ENCODE assay signal across 11 cellular contexts in the genomic region with DNA sequence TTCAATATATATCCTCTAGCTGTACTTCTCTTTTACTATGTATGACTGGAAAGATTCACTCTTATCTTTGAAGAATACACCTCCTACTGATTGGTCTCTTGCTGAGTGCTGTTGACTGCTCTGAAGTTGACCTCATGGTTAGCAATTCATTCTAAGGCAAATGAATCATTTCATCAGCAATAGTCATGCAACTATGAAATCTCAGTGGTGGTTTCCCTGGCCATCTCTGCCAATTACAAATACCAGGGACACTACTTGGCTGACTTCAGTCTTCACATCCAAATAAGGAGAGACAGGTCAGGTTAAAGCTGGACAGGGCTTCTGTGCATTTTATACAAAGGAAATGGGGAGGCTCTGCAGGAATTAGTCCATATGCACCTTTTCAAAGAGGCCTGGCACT.
DNase-seq lines count a peak whose midpoint lies in the region; FAIRE-seq and TF ChIP-seq lines count a peak whose summit lies in the region.
"Had no signal": no experiment of that assay in that cellular context is flagged by ENCODE, and none has a peak within 500 bp of the region (broad histone marks: within the 10 kb centered on the region; RNA-seq: fewer than 3 reads in every experiment).

No MANE protein-coding gene starts in this region.

- H3K27ac Mint-ChIP-seq in CD8-positive, alpha-beta memory T cell: no peak overlapping the region

- H3K36me3 ChIP-seq in HUES48 (ENCODE audit: control insufficient read depth, insufficient read depth, low read length): no peaks in the 10 kb centered on the region
- H3K36me3 ChIP-seq in brain microvascular endothelial cell (replicated peaks): no peaks in the 10 kb centered on the region
- H3K36me3 ChIP-seq in uterus: no peaks in the 10 kb centered on the region
- H3K36me3 ChIP-seq in small intestine (ENCODE audit: control insufficient read depth in 2 of 2, insufficient read depth in 2 of 2, low read length in 2 of 2): no peaks in the 10 kb centered on the region
- H3K36me3 ChIP-seq in CD8-positive, alpha-beta memory T cell (ENCODE audit: insufficient read depth, low read length): no peaks in the 10 kb centered on the region
- H3K36me3 ChIP-seq: WERI-Rb-1 had no signal

- H3K9me3 ChIP-seq in HUES48 (ENCODE audit: control insufficient read depth, insufficient read depth, low read length): 0 out of 2 replicates have a peak, but pooled peaks cover 6% of the 10 kb centered on the region
- no peaks in the 10 kb centered on the region for H3K9me3 ChIP-seq in uterus
- H3K9me3 ChIP-seq in small intestine (ENCODE audit: control insufficient read depth, low read depth): no peaks in the 10 kb centered on the region
- H3K9me3 ChIP-seq in CD8-positive, alpha-beta memory T cell (ENCODE audit: low read length): no peaks in the 10 kb centered on the region

- intact Hi-C loops in uterus (cut with DNase I; ENCODE audit: low total_unique reads): no loop called here

- H3K27ac ChIP-seq in HUES48 (ENCODE audit: low read depth, low read length): peak overlapping the region; percentile 62
- peak overlapping the region; percentile 77 for H3K27ac ChIP-seq in brain microvascular endothelial cell
- H3K27ac ChIP-seq in uterus: no peak overlapping the region
- H3K27ac ChIP-seq in small intestine (ENCODE audit: low read depth in 1 of 2, low read length in 1 of 2): no peak overlapping the region
- no peak overlapping the region for H3K27ac ChIP-seq in CD8-positive, alpha-beta memory T cell (ENCODE audit: low read depth, low read length)
- H3K27ac ChIP-seq: KMS-11, WERI-Rb-1 had no signal

- no peak overlapping the region for H3K9ac ChIP-seq in HUES48 (ENCODE audit: low read depth, low read length)
- H3K9ac ChIP-seq: KMS-11 had no signal

- H3K4me3 Mint-ChIP-seq in CD8-positive, alpha-beta memory T cell: no peak overlapping the region

- H3K36me3 Mint-ChIP-seq in CD8-positive, alpha-beta memory T cell: no peaks in the 10 kb centered on the region

- POLR2A ChIA-PET in CD8-positive, alpha-beta memory T cell (lab: Charles Lee): no interaction called here

- CTCF ChIA-PET in CD8-positive, alpha-beta memory T cell (lab: Charles Lee): no interaction called here

- peak; percentile 79 for DNase-seq in AG09319 (ENCODE audit: extremely low read depth, low read depth)
- DNase-seq in brain microvascular endothelial cell: peak; percentile 97
- DNase-seq in iris pigment epithelial cell (ENCODE audit: low read depth): peak; percentile 99
- DNase-seq in uterus: no peak
- no peak for DNase-seq in small intestine
- no peak for DNase-seq in NCI-H748 treated with DMSO at 0.1 percent for 48 hours (lab: John Stamatoyannopoulos, UW)
- no peak for DNase-seq in CD8-positive, alpha-beta memory T cell
- DNase-seq: posterior cingulate gyrus, WERI-Rb-1 had no signal

- no peaks in the 10 kb centered on the region for H3K4me1 Mint-ChIP-seq in CD8-positive, alpha-beta memory T cell

- TF ChIP-seq CTCF in AG09319 (IDR thresholded peaks at IDR 0.05; ENCODE audit: low read depth, low read length) (no peak), brain microvascular endothelial cell (IDR thresholded peaks at IDR 0.05; ENCODE audit: low read depth, low read length, missing control alignments) (no peak), uterus (IDR thresholded peaks at IDR 0.05) (no peak)

- no peak for FAIRE-seq in small intestine (lab: Jason Lieb, UNC)

- H3K4me3 ChIP-seq in HUES48 (ENCODE audit: low read depth, low read length) (no peak overlapping the region), brain microvascular endothelial cell (ENCODE audit: low read depth, low read length) (no peak overlapping the region), uterus (no peak overlapping the region), small intestine (ENCODE audit: low read depth in 1 of 2, low read length in 2 of 2) (no peak overlapping the region)
- no peak overlapping the region for H3K4me3 ChIP-seq in CD8-positive, alpha-beta memory T cell (ENCODE audit: low read length)

- TF ChIP-seq POLR2A in uterus (IDR thresholded peaks at IDR 0.05): no peak

- H3K9me3 Mint-ChIP-seq in CD8-positive, alpha-beta memory T cell: peaks cover 0 to 6% (median 0%) of the 10 kb centered on the region in 5 donors

- H3K27me3 Mint-ChIP-seq in CD8-positive, alpha-beta memory T cell: no peaks in the 10 kb centered on the region

- H3K27me3 ChIP-seq in HUES48 (ENCODE audit: control insufficient read depth, insufficient read depth, low read length): no peaks in the 10 kb centered on the region
- no peaks in the 10 kb centered on the region for H3K27me3 ChIP-seq in brain microvascular endothelial cell (replicated peaks)
- H3K27me3 ChIP-seq in uterus: peaks cover 0 to 5% of the 10 kb centered on the region in 2 donors
- no peaks in the 10 kb centered on the region for H3K27me3 ChIP-seq in small intestine (ENCODE audit: control insufficient read depth in 2 of 2, insufficient read depth in 2 of 2, low read length in 2 of 2)
- no peaks in the 10 kb centered on the region for H3K27me3 ChIP-seq in CD8-positive, alpha-beta memory T cell (ENCODE audit: insufficient read depth, low read length, poor library complexity, severe bottlenecking)

- in situ Hi-C loops in brain microvascular endothelial cell (cut with HindIII; ENCODE audit: low pct_ligation_motif_present, low sequenced_read_pairs): no loop called here

- H3K4me1 ChIP-seq in HUES48 (ENCODE audit: control insufficient read depth, insufficient read depth, low read length) (peaks cover 21% of the 10 kb centered on the region), uterus (no peaks in the 10 kb centered on the region), small intestine (ENCODE audit: control insufficient read depth in 2 of 2, insufficient read depth in 1 of 2, low read depth in 1 of 2, low read length in 1 of 2) (no peaks in the 10 kb centered on the region)
- H3K4me1 ChIP-seq in CD8-positive, alpha-beta memory T cell (ENCODE audit: insufficient read depth, low read length): no peaks in the 10 kb centered on the region

Comparison
In these comparisons a context has a peak if more than half of its experiments do, and no peak if none do; other contexts are left out.
1. DNase-seq: peak in AG09319 (single experiment), brain microvascular endothelial cell (single experiment) and iris pigment epithelial cell (single experiment); none in uterus (0 of 2), small intestine (single experiment), NCI-H748 treated with DMSO at 0.1 percent for 48 hours (single experiment) and CD8-positive, alpha-beta memory T cell (0 of 5).
2. H3K27ac ChIP-seq: peak in HUES48 (single experiment) and brain microvascular endothelial cell (single experiment); none in uterus (0 of 2), small intestine (0 of 2) and CD8-positive, alpha-beta memory T cell (single experiment).